Comparison of ENCODE assay signal across 10 cellular contexts in genomic region chr3:161171113-161171512, GRCh38. TPM values are rescaled to one million over a fixed set of nuclear protein-coding genes. Genes with fewer than 3 reads are reported as not detected.
DNase-seq lines count a peak whose midpoint lies in the region; ATAC-seq and TF ChIP-seq lines count a peak whose summit lies in the region.
"Had no signal": no experiment of that assay in that cellular context is flagged by ENCODE, and none has a peak within 500 bp of the region (broad histone marks: within the 10 kb centered on the region; RNA-seq: fewer than 3 reads in every experiment).

No MANE protein-coding gene starts in this region.

- no peak for TF ChIP-seq RAD21 in SK-N-SH (IDR thresholded peaks at IDR 0.05; ENCODE audit: low read length)

- H3K9ac ChIP-seq in GM23248, result no peak overlapping the region
- no peak overlapping the region for H3K9ac ChIP-seq in SK-N-SH

- in situ Hi-C loops in GM23248 (cut with MboI), result no loop called here

- H4K20me1 ChIP-seq in GM23248 (ENCODE audit: insufficient read depth), result no peaks in the 10 kb centered on the region
- no peaks in the 10 kb centered on the region for H4K20me1 ChIP-seq in SK-N-SH (ENCODE audit: insufficient read depth)
- no peaks in the 10 kb centered on the region for H4K20me1 ChIP-seq in OCI-LY7 (ENCODE audit: insufficient read depth, low read length)

- H3K4me2 ChIP-seq in GM23248 (ENCODE audit: unreplicated experiment), result peak overlapping the region; percentile 36
- H3K4me2 ChIP-seq in SK-N-SH, result no peak overlapping the region
- no peak overlapping the region for H3K4me2 ChIP-seq in OCI-LY7 (ENCODE audit: low read length)

- H3K79me2 ChIP-seq in GM23248 (ENCODE audit: insufficient read depth) (no peaks in the 10 kb centered on the region), SK-N-SH (ENCODE audit: insufficient read depth) (no peaks in the 10 kb centered on the region), OCI-LY7 (ENCODE audit: insufficient read depth, low read depth, low read length) (no peaks in the 10 kb centered on the region)

- H3F3A ChIP-seq in GM23248 (ENCODE audit: insufficient read depth) (no peaks in the 10 kb centered on the region), SK-N-SH (replicated peaks; ENCODE audit: insufficient read depth) (no peaks in the 10 kb centered on the region)

- H3K27me3 ChIP-seq in GM23248 (replicated peaks; ENCODE audit: insufficient read depth), result no peaks in the 10 kb centered on the region
- H3K27me3 ChIP-seq in SK-N-SH (ENCODE audit: insufficient read depth), result no peaks in the 10 kb centered on the region
- H3K27me3 ChIP-seq in foreskin keratinocyte, result no peaks in the 10 kb centered on the region

- DNase-seq in GM23248 (peak; percentile 92), SK-N-SH (no peak), foreskin keratinocyte (peak in 1 of 2 donors; percentile 51), posterior vena cava (ENCODE audit: low spot score) (peak; percentile 89), OCI-LY7 (ENCODE audit: low spot score) (no peak)
- no peak for DNase-seq in activated CD8-positive, alpha-beta memory T cell treated with anti-CD3 and anti-CD28 coated beads, Interleukin-2, amount 50 U/mL, for 48 hours
- DNase-seq: activated naive CD4-positive, alpha-beta T cell; T-cell had no signal

- CTCF ChIA-PET in SK-N-SH (lab: Yijun Ruan, JAX), result interaction anchor here (0.7 kb wide), 1 partner anchor 11 kb away, joined by 3 read pairs; no protein-coding TSS in a partner anchor
- CTCF ChIA-PET in OCI-LY7 (lab: Charles Lee; ENCODE audit: unreplicated experiment), result no interaction called here

- no peaks in the 10 kb centered on the region for H3K9me2 ChIP-seq in GM23248 (ENCODE audit: insufficient read depth)
- no peaks in the 10 kb centered on the region for H3K9me2 ChIP-seq in SK-N-SH
- no peaks in the 10 kb centered on the region for H3K9me2 ChIP-seq in OCI-LY7 (ENCODE audit: insufficient read depth, low read length)

- H3K4me1 ChIP-seq in GM23248 (ENCODE audit: insufficient read depth) (peaks cover 12% of the 10 kb centered on the region), SK-N-SH (ENCODE audit: control insufficient read depth in 1 of 2, insufficient read depth in 2 of 2, low read depth in 1 of 2, low read length in 1 of 2) (no peaks in the 10 kb centered on the region), foreskin keratinocyte (no peaks in the 10 kb centered on the region), OCI-LY7 (ENCODE audit: insufficient read depth, low read length, poor library complexity, severe bottlenecking) (no peaks in the 10 kb centered on the region)

- TF ChIP-seq CTCF in SK-N-SH (IDR thresholded peaks at IDR 0.05) (no peak), foreskin keratinocyte (conservative IDR thresholded peaks at IDR 0.05) (no peak), OCI-LY7 (conservative IDR thresholded peaks at IDR 0.05; ENCODE audit: low read length) (no peak)

- H2AFZ ChIP-seq in GM23248, result no peak overlapping the region
- no peak overlapping the region for H2AFZ ChIP-seq in SK-N-SH (ENCODE audit: low read depth)
- H2AFZ ChIP-seq in OCI-LY7 (ENCODE audit: low read length), result no peak overlapping the region

- intact Hi-C loops in posterior vena cava (cut with DNase I) (no loop called here), OCI-LY7 (cut with micrococcal nuclease; ENCODE audit: unreplicated experiment) (no loop called here)

- ATAC-seq in foreskin keratinocyte (peak; percentile 80), HG02610 (IDR thresholded peaks at IDR 0.05; ENCODE audit: unreplicated experiment) (no peak), HG03139 (IDR thresholded peaks at IDR 0.05; ENCODE audit: unreplicated experiment) (no peak)
- ATAC-seq: T-cell had no signal

- H3K36me3 ChIP-seq in GM23248 (ENCODE audit: low read depth) (no peaks in the 10 kb centered on the region), SK-N-SH (replicated peaks in 1 of 2; ENCODE audit: control insufficient read depth in 1 of 2, insufficient read depth in 2 of 2, low read length in 1 of 2) (no peaks in the 10 kb centered on the region), OCI-LY7 (ENCODE audit: insufficient read depth, low read length) (no peaks in the 10 kb centered on the region)

- WGBS in GM23248 (ENCODE audit: low coverage in 1 of 2, low lambda C conversion rate in 2 of 2, missing lambda C conversion rate in 2 of 2), 2 experiments, result 2 to 13% methylated on average over 2 of the region's 2 CpGs
- WGBS in SK-N-SH (ENCODE audit: low lambda C conversion rate), result 45% methylated on average over 2 of the region's 2 CpGs

- BruUV-seq in OCI-LY7 (replicated peaks; lab: Mats Ljungman, UMichigan), result no TSS peak

- peak overlapping the region; percentile 26 for H3K27ac ChIP-seq in GM23248
- peak overlapping the region in 1 of 2 experiments; percentile 35; a peak in 2 of 4 replicates for H3K27ac ChIP-seq in SK-N-SH (ENCODE audit: low read depth in 2 of 2, low read length in 1 of 2)
- H3K27ac ChIP-seq in foreskin keratinocyte, result no peak overlapping the region
- H3K27ac ChIP-seq in OCI-LY7 (ENCODE audit: low read depth, low read length, poor library complexity, severe bottlenecking), result no peak overlapping the region

- POLR2A ChIA-PET in SK-N-SH (lab: Yijun Ruan, JAX), result no interaction called here
- POLR2A ChIA-PET in OCI-LY7 (lab: Charles Lee), result no interaction called here

- no peaks in the 10 kb centered on the region for H3K9me3 ChIP-seq in GM23248 (ENCODE audit: low read depth)
- no peaks in the 10 kb centered on the region for H3K9me3 ChIP-seq in SK-N-SH
- no peaks in the 10 kb centered on the region for H3K9me3 ChIP-seq in OCI-LY7 (ENCODE audit: low read length)

- no peak for TF ChIP-seq EP300 in SK-N-SH (IDR thresholded peaks at IDR 0.05; ENCODE audit: borderline replicate concordance in 1 of 2, low read depth in 1 of 2, low read length in 1 of 2)

- H3K4me3 ChIP-seq in GM23248 (no peak overlapping the region), SK-N-SH (ENCODE audit: low read depth in 2 of 2, low read length in 1 of 2) (no peak overlapping the region), OCI-LY7 (ENCODE audit: low read depth, low read length, poor library complexity, severe bottlenecking) (no peak overlapping the region)

TF ChIP-seq in SK-N-SH, 30 proteins besides CTCF, POLR2A, EP300 and RAD21 (continues in another document):
- TF ChIP-seq NRF1 (IDR thresholded peaks at IDR 0.05; ENCODE audit: low read depth, low read length) (no peak), TCF12 (IDR thresholded peaks at IDR 0.05) (no peak), RFX5 (IDR thresholded peaks at IDR 0.05; ENCODE audit: low read length) (no peak), SIN3A (IDR thresholded peaks at IDR 0.05; ENCODE audit: borderline replicate concordance, low read depth, low read length) (no peak), FOXJ3 (CRISPR knock-in tag; IDR thresholded peaks at IDR 0.05) (no peak), RXRA (IDR thresholded peaks at IDR 0.05; ENCODE audit: borderline replicate concordance, low read depth) (peak; percentile 17; the same call in 1 of the 2 replicates), GATA2 (CRISPR knock-in tag; IDR thresholded peaks at IDR 0.05) (no peak), ELF1 (IDR thresholded peaks at IDR 0.05) (no peak), TAF1 (IDR thresholded peaks at IDR 0.05; ENCODE audit: borderline replicate concordance, low read depth, low read length) (no peak), POLR2AphosphoS5 (IDR thresholded peaks at IDR 0.05; ENCODE audit: low read depth, low read length) (no peak), EZH2phosphoT487 (IDR thresholded peaks at IDR 0.05; ENCODE audit: borderline replicate concordance, low read depth) (no peak), IRF3 (IDR thresholded peaks at IDR 0.05; ENCODE audit: low read depth, low read length) (no peak), GABPA (IDR thresholded peaks at IDR 0.05; ENCODE audit: low read depth) (no peak), FOSL2 (IDR thresholded peaks at IDR 0.05; ENCODE audit: borderline replicate concordance, low read depth) (peak; percentile 15; the same call in 1 of the 2 replicates), NFIC (IDR thresholded peaks at IDR 0.05; ENCODE audit: borderline replicate concordance) (0 out of 2 replicates have a peak, but pooled peaks have one; percentile 6)
- TF ChIP-seq, protein P1, sequence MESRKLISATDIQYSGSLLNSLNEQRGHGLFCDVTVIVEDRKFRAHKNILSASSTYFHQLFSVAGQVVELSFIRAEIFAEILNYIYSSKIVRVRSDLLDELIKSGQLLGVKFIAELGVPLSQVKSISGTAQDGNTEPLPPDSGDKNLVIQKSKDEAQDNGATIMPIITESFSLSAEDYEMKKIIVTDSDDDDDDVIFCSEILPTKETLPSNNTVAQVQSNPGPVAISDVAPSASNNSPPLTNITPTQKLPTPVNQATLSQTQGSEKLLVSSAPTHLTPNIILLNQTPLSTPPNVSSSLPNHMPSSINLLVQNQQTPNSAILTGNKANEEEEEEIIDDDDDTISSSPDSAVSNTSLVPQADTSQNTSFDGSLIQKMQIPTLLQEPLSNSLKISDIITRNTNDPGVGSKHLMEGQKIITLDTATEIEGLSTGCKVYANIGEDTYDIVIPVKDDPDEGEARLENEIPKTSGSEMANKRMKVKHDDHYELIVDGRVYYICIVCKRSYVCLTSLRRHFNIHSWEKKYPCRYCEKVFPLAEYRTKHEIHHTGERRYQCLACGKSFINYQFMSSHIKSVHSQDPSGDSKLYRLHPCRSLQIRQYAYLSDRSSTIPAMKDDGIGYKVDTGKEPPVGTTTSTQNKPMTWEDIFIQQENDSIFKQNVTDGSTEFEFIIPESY (IDR thresholded peaks at IDR 0.05; ENCODE audit: borderline replicate concordance, low read depth), result no peak

RNA-seq across cellular contexts. Expression of gene NMD3, which starts 50.0 kb away (rescaled TPM):
- total RNA-seq in GM23248 (2014; rRNA removed; shearing (Covaris generic)), result 79.4 and 107 TPM in 2 replicates
- polyA plus RNA-seq in GM23248 (2016; fragmentation: Nextera tagmentation; extraction: Ambion mirVana) (49.5 and 51.1 TPM in 2 replicates), SK-N-SH (2012; rRNA removed) (15.1 and 21.1 TPM in 2 replicates), foreskin keratinocyte (15.5 and 18.9 TPM in 2 replicates)
- polyA plus RNA-seq in SK-N-SH (2012; cell fraction: cytosol; rRNA removed), result 24.0 and 25.4 TPM in 2 replicates
- 9.7 and 21.3 TPM in 2 replicates for polyA plus RNA-seq in SK-N-SH (2012; cell fraction: nucleus; rRNA removed)
- total RNA-seq in foreskin keratinocyte (47.0 and 51.7 TPM in 2 replicates), posterior vena cava (10 to 100 TPM; 50.0 to 56.8 TPM), OCI-LY7 (2022) (53.1 and 55.2 TPM in 2 replicates)
- 30.0 and 36.1 TPM in 2 replicates for total RNA-seq in OCI-LY7 (2014; rRNA removed; shearing (Covaris generic))

Comparison
In these comparisons a context has a peak if more than half of its experiments do, and no peak if none do; other contexts are left out.
1. DNase-seq: peak in GM23248 (single experiment) and posterior vena cava (single experiment); none in SK-N-SH (single experiment), OCI-LY7 (single experiment) and activated CD8-positive, alpha-beta memory T cell treated with anti-CD3 and anti-CD28 coated beads, Interleukin-2, amount 50 U/mL, for 48 hours (single experiment).